In the genomic region with DNA sequence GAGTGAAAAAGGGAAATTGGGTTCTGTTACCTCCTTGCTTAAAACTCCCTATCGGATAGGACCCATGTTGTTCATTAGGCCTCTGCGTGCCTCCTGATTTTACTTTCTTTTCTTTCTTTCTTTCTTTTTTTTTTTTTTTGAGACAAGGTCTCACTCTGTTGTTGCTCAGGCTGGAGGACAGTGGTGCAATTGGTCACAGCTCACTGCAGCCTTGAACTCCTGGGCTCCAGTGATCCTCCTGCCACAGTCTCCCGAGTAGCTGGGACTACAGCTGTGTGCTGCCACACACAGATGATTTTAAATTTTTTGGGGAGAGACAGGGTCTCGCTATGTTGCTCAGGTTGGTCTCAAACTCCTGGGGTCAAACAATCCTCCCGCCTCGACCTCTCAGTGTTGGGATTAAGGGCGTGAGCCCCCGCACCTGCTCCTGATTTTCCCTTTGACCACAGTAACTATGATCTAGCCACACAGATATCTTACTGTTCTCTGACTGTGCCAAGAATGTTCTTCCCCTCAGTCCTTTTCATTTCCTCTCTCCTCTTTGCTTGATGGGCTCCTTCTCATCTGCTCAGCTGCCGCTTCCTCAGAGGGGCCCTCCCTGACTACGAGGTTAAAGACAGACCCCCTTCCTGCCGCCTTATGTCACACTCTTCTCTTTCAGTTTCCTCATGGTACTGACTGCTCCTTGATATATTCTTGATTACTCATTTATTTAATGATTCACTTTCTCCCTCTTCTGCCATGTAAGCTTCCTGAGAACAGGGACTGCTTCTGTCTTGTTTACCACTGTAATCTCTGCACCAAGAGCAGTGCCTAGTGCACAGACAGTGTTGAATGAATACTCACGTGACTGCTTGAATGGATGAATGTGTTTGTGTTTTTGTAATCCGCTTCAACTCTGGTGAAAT, we compare ENCODE assay signal across 1 cellular context.
TF ChIP-seq lines count a peak whose summit lies in the region.

No MANE protein-coding gene starts in this region.

TF ChIP-seq in SK-N-SH, 30 proteins besides CTCF, POLR2A, EP300 and RAD21 (continued from another document):
- no peak for TF ChIP-seq PBX3 (IDR thresholded peaks at IDR 0.05)
- no peak for TF ChIP-seq ZBTB33 (IDR thresholded peaks at IDR 0.05; ENCODE audit: borderline replicate concordance, low read depth)
- TF ChIP-seq, protein P1, sequence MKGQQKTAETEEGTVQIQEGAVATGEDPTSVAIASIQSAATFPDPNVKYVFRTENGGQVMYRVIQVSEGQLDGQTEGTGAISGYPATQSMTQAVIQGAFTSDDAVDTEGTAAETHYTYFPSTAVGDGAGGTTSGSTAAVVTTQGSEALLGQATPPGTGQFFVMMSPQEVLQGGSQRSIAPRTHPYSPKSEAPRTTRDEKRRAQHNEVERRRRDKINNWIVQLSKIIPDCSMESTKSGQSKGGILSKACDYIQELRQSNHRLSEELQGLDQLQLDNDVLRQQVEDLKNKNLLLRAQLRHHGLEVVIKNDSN (IDR thresholded peaks at IDR 0.05; ENCODE audit: borderline replicate concordance, low read depth), result no peak
- TF ChIP-seq GATA2 (CRISPR knock-in tag; IDR thresholded peaks at IDR 0.05), result no peak
- no peak for TF ChIP-seq RFX5 (IDR thresholded peaks at IDR 0.05; ENCODE audit: low read length)
- TF ChIP-seq JUND (IDR thresholded peaks at IDR 0.05), result no peak
- TF ChIP-seq RXRA (IDR thresholded peaks at IDR 0.05; ENCODE audit: borderline replicate concordance, low read depth), result no peak
- no peak for TF ChIP-seq POLR2AphosphoS5 (IDR thresholded peaks at IDR 0.05; ENCODE audit: low read depth, low read length)
- no peak for TF ChIP-seq FOXJ3 (CRISPR knock-in tag; IDR thresholded peaks at IDR 0.05)
- no peak for TF ChIP-seq REST (IDR thresholded peaks at IDR 0.05; ENCODE audit: low read depth, low read length)
